In genomic region chr5:16666861-16667481, GRCh38 we compare ENCODE assay signal across 8 cellular contexts. TPM values are rescaled to one million over a fixed set of nuclear protein-coding genes. Genes with fewer than 3 reads are reported as not detected.
DNase-seq lines count a peak whose midpoint lies in the region; ATAC-seq and TF ChIP-seq lines count a peak whose summit lies in the region.

No MANE protein-coding gene starts in this region.

- H3K4me3 ChIP-seq in fibroblast of lung (replicated peaks in 1 of 4; ENCODE audit: control extremely low read depth in 1 of 4, insufficient read depth in 1 of 4, low read depth in 3 of 4, low read length in 4 of 4) (no peak overlapping the region), trophoblast cell (ENCODE audit: low read depth, low read length) (peak overlapping the region; percentile 1)

- H3K4ac ChIP-seq in trophoblast cell (ENCODE audit: low read depth, low read length) = no peak overlapping the region

- H3K9ac ChIP-seq in fibroblast of lung (ENCODE audit: insufficient read depth, low read length) (no peak overlapping the region), trophoblast cell (ENCODE audit: low read length) (no peak overlapping the region)

- H3K18ac ChIP-seq in trophoblast cell (ENCODE audit: low read length) = no peak overlapping the region

- H3K27ac ChIP-seq in fibroblast of lung (ENCODE audit: insufficient read depth, low read length) (no peak overlapping the region), trophoblast cell (ENCODE audit: low read depth, low read length) (no peak overlapping the region)

- no CpG with 5 or more reads among the region's 12 CpGs for WGBS in trophoblast cell (ENCODE audit: extremely low coverage, insufficient coverage, insufficient read length)

- no peak overlapping the region for H2BK12ac ChIP-seq in trophoblast cell (ENCODE audit: low read length)

- H3K23ac ChIP-seq in trophoblast cell (ENCODE audit: low read length) = no peak overlapping the region

- H3K4me2 ChIP-seq in fibroblast of lung (ENCODE audit: extremely low read depth, insufficient read depth, low read length) (no peak overlapping the region), trophoblast cell (ENCODE audit: low read length) (no peak overlapping the region)

- no peak overlapping the region for H3K14ac ChIP-seq in trophoblast cell (ENCODE audit: low read length)

- no peak overlapping the region for H3K4me3 Mint-ChIP-seq in activated naive CD4-positive, alpha-beta T cell treated with anti-CD3 and anti-CD28 coated beads for 36 hours

- no peaks in the 10 kb centered on the region for H3K79me2 ChIP-seq in fibroblast of lung (ENCODE audit: control insufficient read depth, insufficient read depth, low read length)
- no peaks in the 10 kb centered on the region for H3K79me2 ChIP-seq in trophoblast cell (ENCODE audit: control insufficient read depth, insufficient read depth, low read length, poor library complexity)

- H3K27me3 ChIP-seq in fibroblast of lung (ENCODE audit: control insufficient read depth, insufficient read depth, low read length) (no peaks in the 10 kb centered on the region), trophoblast cell (ENCODE audit: insufficient read depth, low read length) (no peaks in the 10 kb centered on the region)

- DNase-seq in activated naive CD4-positive, alpha-beta T cell treated with anti-CD3 and anti-CD28 coated beads for 36 hours = peak; percentile 53
- DNase-seq in activated naive CD4-positive, alpha-beta T cell treated with Interleukin-2 at 50 U/mL for 16 hours = no peak
- DNase-seq in fibroblast of lung (ENCODE audit: low read depth in 2 of 2) = peak in 1 of 2 donors; percentile 48
- peak in 1 of 2 donors; percentile 51 for DNase-seq in trophoblast cell
- DNase-seq in amniotic stem cell (lab: John Stamatoyannopoulos, UW) = no peak
- DNase-seq in AG08396 (ENCODE audit: low spot score) = no peak

- H4K20me1 ChIP-seq in fibroblast of lung (ENCODE audit: control insufficient read depth, extremely low read depth, insufficient read depth, low read length) = no peaks in the 10 kb centered on the region

- H4K91ac ChIP-seq in trophoblast cell (ENCODE audit: low read depth, low read length) = no peak overlapping the region

- no peak overlapping the region for H2AFZ ChIP-seq in fibroblast of lung (ENCODE audit: low read length)
- H2AFZ ChIP-seq in trophoblast cell (ENCODE audit: insufficient read depth, low read length, poor library complexity) = no peak overlapping the region

- H3K4me1 Mint-ChIP-seq in activated naive CD4-positive, alpha-beta T cell treated with anti-CD3 and anti-CD28 coated beads for 36 hours (ENCODE audit: low read depth) = no peaks in the 10 kb centered on the region

- H3K4me1 ChIP-seq in fibroblast of lung (ENCODE audit: control insufficient read depth, extremely low read depth, insufficient read depth, low read length) = peaks cover 4% of the 10 kb centered on the region
- H3K4me1 ChIP-seq in trophoblast cell (ENCODE audit: control insufficient read depth in 1 of 2, insufficient read depth in 2 of 2, low read length in 2 of 2) = no peaks in the 10 kb centered on the region

- no peak overlapping the region for H4K12ac ChIP-seq in trophoblast cell (ENCODE audit: low read depth, low read length)

- no peaks in the 10 kb centered on the region for H3K79me1 ChIP-seq in trophoblast cell (ENCODE audit: low read length)

- H3K9me3 ChIP-seq in fibroblast of lung (ENCODE audit: control insufficient read depth, insufficient read depth, low read depth, low read length) (no peaks in the 10 kb centered on the region), trophoblast cell (ENCODE audit: insufficient read depth, low read depth, low read length) (no peaks in the 10 kb centered on the region)

- H3K27ac Mint-ChIP-seq in activated naive CD4-positive, alpha-beta T cell treated with anti-CD3 and anti-CD28 coated beads for 36 hours = no peak overlapping the region

- CTCF ChIA-PET in activated naive CD4-positive, alpha-beta T cell treated with anti-CD3 and anti-CD28 coated beads for 36 hours (lab: Charles Lee) = interaction anchor here (0.5 to 3.0 kb wide), 21 partner anchors 8 to 506 kb away, joined by 3 to 11 read pairs (median 4); partner anchors contain the start of gene RETREG1

- peak; percentile 10 to 34 for TF ChIP-seq CTCF in fibroblast of lung (conservative IDR thresholded peaks at IDR 0.05 in 1 of 2, IDR thresholded peaks at IDR 0.05 in 1 of 2; ENCODE audit: low read depth in 1 of 2, low read length in 2 of 2)

- H3K36me3 Mint-ChIP-seq in activated naive CD4-positive, alpha-beta T cell treated with anti-CD3 and anti-CD28 coated beads for 36 hours (ENCODE audit: low read depth) = no peaks in the 10 kb centered on the region

- H2BK120ac ChIP-seq in trophoblast cell (ENCODE audit: insufficient read depth, low read length, poor library complexity) = no peak overlapping the region

- H3K9me3 Mint-ChIP-seq in activated naive CD4-positive, alpha-beta T cell treated with anti-CD3 and anti-CD28 coated beads for 36 hours = no peaks in the 10 kb centered on the region

- no peaks in the 10 kb centered on the region for H3K27me3 Mint-ChIP-seq in activated naive CD4-positive, alpha-beta T cell treated with anti-CD3 and anti-CD28 coated beads for 36 hours (ENCODE audit: low read depth)

- no peak overlapping the region for H4K8ac ChIP-seq in trophoblast cell (ENCODE audit: low read depth, low read length)

- intact Hi-C loops in activated naive CD4-positive, alpha-beta T cell treated with anti-CD3 and anti-CD28 coated beads for 36 hours (cut with micrococcal nuclease) = loop anchor here (1.0 to 2.0 kb wide), 4 partner anchors 50 to 507 kb away; partner anchors contain the start of gene RETREG1

- H2AK5ac ChIP-seq in trophoblast cell (ENCODE audit: low read length) = no peak overlapping the region

- ATAC-seq in SK-N-SH treated with all-trans-retinoic acid at 6 μM for 48 hours (peak; percentile 34; the same call in 2 of the 3 replicates), GM18870 (IDR thresholded peaks at IDR 0.05; ENCODE audit: unreplicated experiment) (no peak)

- H3K36me3 ChIP-seq in fibroblast of lung (ENCODE audit: control insufficient read depth, insufficient read depth, low read length) = peaks cover 21% of the 10 kb centered on the region
- H3K36me3 ChIP-seq in trophoblast cell (ENCODE audit: control insufficient read depth in 1 of 2, insufficient read depth in 2 of 2, low read length in 2 of 2) = peaks cover 38 to 54% of the 10 kb centered on the region in 2 experiments

- no peak overlapping the region for H2BK5ac ChIP-seq in trophoblast cell (ENCODE audit: low read depth, low read length, poor library complexity)

TF ChIP-seq in SK-N-SH treated with all-trans-retinoic acid at 6 μM for 48 hours, 23 proteins besides CTCF, POLR2A, EP300 and RAD21:
- TF ChIP-seq ZFP30 (CRISPR knock-in tag; IDR thresholded peaks at IDR 0.05) (no peak), ZNF565 (CRISPR knock-in tag; conservative IDR thresholded peaks at IDR 0.05; ENCODE audit: low read depth) (no peak), TCF4 (CRISPR knock-in tag; IDR thresholded peaks at IDR 0.05; ENCODE audit: borderline replicate concordance) (peak; percentile 87; the same call in 1 of the 2 replicates), ZC3H10 (CRISPR knock-in tag; IDR thresholded peaks at IDR 0.05) (no peak), ARNTL (CRISPR knock-in tag; IDR thresholded peaks at IDR 0.05; ENCODE audit: borderline replicate concordance, low read depth) (no peak), TSHZ2 (CRISPR knock-in tag; IDR thresholded peaks at IDR 0.05) (peak; percentile 75), ZFP3 (CRISPR knock-in tag; IDR thresholded peaks at IDR 0.05) (no peak), CSRNP3 (CRISPR knock-in tag; IDR thresholded peaks at IDR 0.05) (no peak), TOX (CRISPR knock-in tag; IDR thresholded peaks at IDR 0.05; ENCODE audit: borderline replicate concordance) (no peak)
TF ChIP-seq in SK-N-SH treated with all-trans-retinoic acid at 6 μM for 48 hours: peak in this region for 2.

RNA-seq across cellular contexts. Expression of gene RETREG1, which starts 50.2 kb away (rescaled TPM):
- 10 to 100 TPM; 19.3 to 20.0 TPM for total RNA-seq in activated naive CD4-positive, alpha-beta T cell treated with anti-CD3 and anti-CD28 coated beads for 36 hours
- total RNA-seq in fibroblast of lung = 0.51 and 0.99 TPM in 2 replicates
- polyA plus RNA-seq in fibroblast of lung = 0.19 and 0.41 TPM in 2 replicates
- 0.08 and 0.36 TPM in 2 replicates for polyA plus RNA-seq in fibroblast of lung (2012)
- 0.20 and 0.30 TPM in 2 replicates for polyA minus RNA-seq in fibroblast of lung (ENCODE audit: low replicate concordance)
- polyA plus RNA-seq in trophoblast cell (2013) = 11.6 and 13.7 TPM in 2 replicates

Comparison
In these comparisons a context has a peak if more than half of its experiments do, and no peak if none do; other contexts are left out.
1. RNA of gene RETREG1, which starts 50.2 kb away (total RNA-seq): 19.3 to 20.0 TPM in activated naive CD4-positive, alpha-beta T cell treated with anti-CD3 and anti-CD28 coated beads for 36 hours; 0.51 to 0.99 TPM in fibroblast of lung; every median in the first group is over 10 times any median in the second.